ENCODE assay signal across 11 cellular contexts in genomic region chr3:126782554-126782953, GRCh38.
DNase-seq lines count a peak whose midpoint lies in the region; ATAC-seq, FAIRE-seq and TF ChIP-seq lines count a peak whose summit lies in the region.
"Had no signal": no experiment of that assay in that cellular context is flagged by ENCODE, and none has a peak within 500 bp of the region (broad histone marks: within the 10 kb centered on the region; RNA-seq: fewer than 3 reads in every experiment).

No MANE protein-coding gene starts in this region.

- no peak overlapping the region for H3K9ac ChIP-seq in HepG2 (ENCODE audit: insufficient read depth, low read depth, low read length)
- H3K9ac ChIP-seq: KMS-11 had no signal

- POLR2A ChIA-PET in HepG2 (lab: Yijun Ruan, JAX): no interaction called here

- BruUV-seq in Calu3 (replicated peaks; lab: Mats Ljungman, UMichigan): no TSS peak
- no TSS peak for BruUV-seq in HepG2 (replicated peaks; lab: Mats Ljungman, UMichigan)

- peak overlapping the region; percentile 38 for H3K4me3 Mint-ChIP-seq in Calu3 (ENCODE audit: low read depth, unreplicated experiment)
- H3K4me3 Mint-ChIP-seq: activated naive CD4-positive, alpha-beta T cell treated with anti-CD3 and anti-CD28 coated beads, Interleukin-2, amount 50 U/mL, for 24 hours had no signal

- 78% methylated on average over 1 of the region's 3 CpGs for WGBS in HepG2 (ENCODE audit: low lambda C conversion rate)

- no peaks in the 10 kb centered on the region; a peak in 1 of 5 replicates for H3K27me3 ChIP-seq in HepG2 (ENCODE audit: control insufficient read depth in 1 of 2, insufficient read depth in 2 of 2, low read length in 2 of 2)

- FAIRE-seq in HepG2 (lab: Jason Lieb, UNC): no peak

- CTCF ChIA-PET in Calu3 (lab: Charles Lee) (interaction anchor here (0.5 kb wide), 1 partner anchor 178 kb away, joined by 3 read pairs; no protein-coding TSS in a partner anchor), HepG2 (lab: Yijun Ruan, JAX; ENCODE audit: low intra/inter-chr PET ratio, low total read pairs) (no interaction called here)

- DNase-seq in Calu3: peak; percentile 82
- peak; percentile 97 for DNase-seq in RPMI7951 (ENCODE audit: low read depth)
- DNase-seq in fibroblast of mammary gland (ENCODE audit: low read depth): peak; percentile 96
- peak; percentile 68 for DNase-seq in non-pigmented ciliary epithelial cell (ENCODE audit: low read depth)
- DNase-seq in HepG2 (ENCODE audit: low spot score): no peak
- no peak for DNase-seq in superior temporal gyrus (ENCODE audit: extremely low spot score)
- no peak for DNase-seq in stimulated activated CD4-positive, alpha-beta T cell treated with anti-CD3 and anti-CD28 coated beads, Interleukin-12 subunit alpha, Interleukin-12 subunit beta, amount 100 ng/mL, for 4 hours
- DNase-seq: DMS53 had no signal

- no peaks in the 10 kb centered on the region for H3K79me2 ChIP-seq in HepG2 (ENCODE audit: insufficient read depth, low read length)

- no peaks in the 10 kb centered on the region for H3K27me3 Mint-ChIP-seq in Calu3 (ENCODE audit: unreplicated experiment)
- H3K27me3 Mint-ChIP-seq: activated naive CD4-positive, alpha-beta T cell treated with anti-CD3 and anti-CD28 coated beads, Interleukin-2, amount 50 U/mL, for 24 hours had no signal

- H3K4me3 ChIP-seq in fibroblast of mammary gland (ENCODE audit: control insufficient read depth, low read depth, low read length): peak overlapping the region; percentile 7
- no peak overlapping the region for H3K4me3 ChIP-seq in HepG2 (replicated peaks in 1 of 3; ENCODE audit: insufficient read depth in 1 of 3, low read depth in 2 of 3, low read length in 3 of 3)

- TF ChIP-seq EP300 in HepG2 (IDR thresholded peaks at IDR 0.05; ENCODE audit: low read depth in 2 of 2, low read length in 2 of 2) (no peak), HepG2 (CRISPR knock-in tag; IDR thresholded peaks at IDR 0.05; ENCODE audit: borderline replicate concordance) (no peak)

- H3K4me1 Mint-ChIP-seq in Calu3 (ENCODE audit: low read depth, unreplicated experiment): peaks cover 48% of the 10 kb centered on the region

- intact Hi-C loops in Calu3 (cut with micrococcal nuclease; ENCODE audit: unreplicated experiment) (no loop called here), HepG2 (cut with micrococcal nuclease; ENCODE audit: unreplicated experiment) (no loop called here)

- H3K4me2 ChIP-seq in HepG2 (ENCODE audit: low read depth, low read length): no peak overlapping the region
- H3K4me2 ChIP-seq: KMS-11 had no signal

- peak overlapping the region; percentile 65 for H3K27ac Mint-ChIP-seq in Calu3 (ENCODE audit: unreplicated experiment)
- H3K27ac Mint-ChIP-seq: activated naive CD4-positive, alpha-beta T cell treated with anti-CD3 and anti-CD28 coated beads, Interleukin-2, amount 50 U/mL, for 24 hours had no signal

- no peak for ATAC-seq in HepG2
- no peak for ATAC-seq in GM21423 (IDR thresholded peaks at IDR 0.05; ENCODE audit: unreplicated experiment)

- H3K9me3 ChIP-seq in HepG2 (ENCODE audit: low read length): no peaks in the 10 kb centered on the region

- H3K36me3 ChIP-seq in HepG2 (replicated peaks in 1 of 2; ENCODE audit: control insufficient read depth in 1 of 2, insufficient read depth in 2 of 2, low read length in 2 of 2): no peaks in the 10 kb centered on the region; a peak in 2 of 5 replicates

- in situ Hi-C loops in HepG2 (cut with HindIII; ENCODE audit: extremely low pct_ligation_motif_present, low pct_unique_long_range_greater_than_20kb): no loop called here

- H2AFZ ChIP-seq in HepG2 (ENCODE audit: low read length): no peak overlapping the region

- no peaks in the 10 kb centered on the region for H3K4me1 ChIP-seq in HepG2 (ENCODE audit: insufficient read depth, low read length)

- H3K9me3 Mint-ChIP-seq in Calu3 (ENCODE audit: low read depth, unreplicated experiment): no peaks in the 10 kb centered on the region
- H3K9me3 Mint-ChIP-seq: activated naive CD4-positive, alpha-beta T cell treated with anti-CD3 and anti-CD28 coated beads, Interleukin-2, amount 50 U/mL, for 24 hours had no signal

- TF ChIP-seq CTCF in Calu3 (IDR thresholded peaks at IDR 0.05; ENCODE audit: unreplicated experiment) (no peak), fibroblast of mammary gland (conservative IDR thresholded peaks at IDR 0.05; ENCODE audit: control insufficient read depth, insufficient read depth, low read depth, low read length) (no peak), HepG2 (CRISPR knock-in tag; IDR thresholded peaks at IDR 0.05) (no peak)

- H3K36me3 Mint-ChIP-seq in Calu3 (ENCODE audit: insufficient read depth, unreplicated experiment): no peaks in the 10 kb centered on the region

- TF ChIP-seq RAD21 in HepG2 (CRISPR knock-in tag; IDR thresholded peaks at IDR 0.05): no peak

- no peak overlapping the region for H3K27ac ChIP-seq in HepG2 (ENCODE audit: extremely low read length, insufficient read depth, low read length)
- H3K27ac ChIP-seq: KMS-11 had no signal

- no peaks in the 10 kb centered on the region for H4K20me1 ChIP-seq in HepG2 (ENCODE audit: insufficient read depth, low read length)

- TF ChIP-seq POLR2A in HepG2 (IDR thresholded peaks at IDR 0.05; ENCODE audit: insufficient read depth in 1 of 2, low read depth in 2 of 2, low read length in 2 of 2): no peak

TF ChIP-seq in HepG2, 621 proteins besides CTCF, POLR2A, EP300 and RAD21:
- TF ChIP-seq KMT2A (CRISPR knock-in tag; IDR thresholded peaks at IDR 0.05) (no peak), ZMYM3 (CRISPR knock-in tag; IDR thresholded peaks at IDR 0.05) (no peak), ZNF253 (CRISPR knock-in tag; IDR thresholded peaks at IDR 0.05; ENCODE audit: borderline replicate concordance) (no peak)
TF ChIP-seq in HepG2: peak in this region for 0.

Comparison
In these comparisons a context has a peak if more than half of its experiments do, and no peak if none do; other contexts are left out.
1. DNase-seq: peak in Calu3 (single experiment), RPMI7951 (single experiment), fibroblast of mammary gland (single experiment) and non-pigmented ciliary epithelial cell (single experiment); none in HepG2 (single experiment), superior temporal gyrus (single experiment) and stimulated activated CD4-positive, alpha-beta T cell treated with anti-CD3 and anti-CD28 coated beads, Interleukin-12 subunit alpha, Interleukin-12 subunit beta, amount 100 ng/mL, for 4 hours (single experiment).